Comparison of ENCODE assay signal across 10 cellular contexts in the genomic region with DNA sequence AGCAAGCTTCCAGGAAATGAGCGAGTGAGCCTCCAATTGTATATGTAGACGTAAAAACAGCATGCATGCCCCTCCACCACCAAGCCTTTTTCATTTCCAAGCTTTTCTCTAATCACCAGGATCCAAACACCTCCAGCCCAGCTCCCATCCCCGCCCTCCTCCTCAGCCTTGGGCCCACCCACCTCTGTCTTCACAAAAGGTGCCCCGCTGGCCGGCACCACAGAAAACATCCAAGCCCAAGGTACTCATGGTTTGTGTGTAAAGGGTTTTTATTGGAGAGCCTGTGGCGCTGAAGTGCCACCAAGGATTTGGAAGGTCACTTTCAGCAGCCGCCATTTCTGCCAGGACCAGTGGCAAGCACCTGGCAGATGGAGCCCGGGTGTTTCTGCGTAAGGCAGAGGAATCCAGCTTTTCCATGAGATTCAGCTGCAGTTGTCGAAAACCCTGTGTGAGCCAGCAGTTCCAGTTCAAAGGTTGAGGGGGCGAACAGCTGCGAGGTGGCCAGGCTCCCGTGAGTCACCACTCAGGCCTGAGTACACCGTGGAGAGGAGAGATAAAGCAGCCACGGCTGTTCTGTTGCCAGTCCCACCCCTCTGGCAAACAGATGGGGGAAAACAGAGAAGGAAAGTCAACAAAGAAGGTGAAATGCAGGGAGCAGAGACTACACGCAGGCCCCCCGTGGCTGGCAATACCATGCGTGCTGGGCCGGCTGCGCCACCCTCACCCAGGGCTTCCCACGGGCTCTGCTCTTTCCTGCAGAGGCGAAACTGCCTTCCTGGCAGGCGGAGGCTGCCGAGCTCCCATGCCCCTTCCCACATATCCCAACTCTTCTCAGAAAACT. TPM values are rescaled to one million over a fixed set of nuclear protein-coding genes. Genes with fewer than 3 reads are reported as not detected.
DNase-seq lines count a peak whose midpoint lies in the region; ATAC-seq, FAIRE-seq and TF ChIP-seq lines count a peak whose summit lies in the region.
"Had no signal": no experiment of that assay in that cellular context is flagged by ENCODE, and none has a peak within 500 bp of the region (broad histone marks: within the 10 kb centered on the region; RNA-seq: fewer than 3 reads in every experiment).

No MANE protein-coding gene starts in this region.

- no peaks in the 10 kb centered on the region for H3K9me3 Mint-ChIP-seq in naive thymus-derived CD4-positive, alpha-beta T cell

- H3K27ac ChIP-seq in endothelial cell of umbilical vein (ENCODE audit: insufficient read depth, low read depth, low read length) (peak overlapping the region; percentile 72), neuronal stem cell (replicated peaks; ENCODE audit: low read length) (peak overlapping the region; percentile 11)
- no peak overlapping the region for H3K27ac ChIP-seq in naive thymus-derived CD4-positive, alpha-beta T cell (ENCODE audit: low read depth, low read length)

- no peak for ATAC-seq in GM21360 (IDR thresholded peaks at IDR 0.05; ENCODE audit: unreplicated experiment)
- no peak for ATAC-seq in HG02840 (IDR thresholded peaks at IDR 0.05; ENCODE audit: low FRiP score, unreplicated experiment)
- no peak for ATAC-seq in naive thymus-derived CD4-positive, alpha-beta T cell

- H2AFZ ChIP-seq in endothelial cell of umbilical vein (ENCODE audit: low read depth, low read length) (peak overlapping the region; percentile 2), neuronal stem cell (ENCODE audit: low read length) (peak overlapping the region; percentile 47)

- no peaks in the 10 kb centered on the region for H3K27me3 Mint-ChIP-seq in naive thymus-derived CD4-positive, alpha-beta T cell

- peak overlapping the region in 1 of 9 donors; percentile 41 for H3K27ac Mint-ChIP-seq in naive thymus-derived CD4-positive, alpha-beta T cell

- no CpG with 5 or more reads among the region's 24 CpGs for WGBS in neuronal stem cell (ENCODE audit: extremely low coverage in 2 of 2, insufficient read length in 2 of 2, insufficient replicate concordance in 1 of 2), 2 donors

- no peak overlapping the region for H2BK12ac ChIP-seq in neuronal stem cell (ENCODE audit: low read length)

- no peak overlapping the region for H4K8ac ChIP-seq in neuronal stem cell (ENCODE audit: low read depth, low read length)

- no peaks in the 10 kb centered on the region for H3K79me1 ChIP-seq in neuronal stem cell (ENCODE audit: low read depth, low read length)

- DNase-seq in DMS 273 (lab: John Stamatoyannopoulos, UW; ENCODE audit: unreplicated experiment) (peak; percentile 67), NCI-H2196 (lab: John Stamatoyannopoulos, UW; ENCODE audit: unreplicated experiment) (peak; percentile 53), endothelial cell of umbilical vein (ENCODE audit: low read depth, low spot score) (peak; percentile 99), neuronal stem cell (ENCODE audit: low spot score) (no peak), NOMO-1 treated with DMSO at 0.1 percent for 48 hours (lab: John Stamatoyannopoulos, UW; ENCODE audit: unreplicated experiment) (no peak)
- no peak for DNase-seq in naive thymus-derived CD4-positive, alpha-beta T cell
- DNase-seq: activated CD4-positive, alpha-beta T cell treated with anti-CD3 and anti-CD28 coated beads, Interleukin-2, amount 50 U/mL, for 1 hour; hippocampal formation had no signal

- intact Hi-C loops in endothelial cell of umbilical vein (cut with micrococcal nuclease): loop anchor here (1.0 to 10.0 kb wide), 7 partner anchors 8 to 523 kb away; no protein-coding TSS in a partner anchor
- intact Hi-C loops in naive thymus-derived CD4-positive, alpha-beta T cell (cut with micrococcal nuclease): no loop called here

- CTCF ChIA-PET in endothelial cell of umbilical vein (lab: Charles Lee): interaction anchor here (0.6 to 6.1 kb wide), 11 partner anchors 8 to 520 kb away, joined by 3 to 39 read pairs (median 4); no protein-coding TSS in a partner anchor
- CTCF ChIA-PET in naive thymus-derived CD4-positive, alpha-beta T cell (lab: Charles Lee): no interaction called here

- peaks cover 17% of the 10 kb centered on the region for H3K79me2 ChIP-seq in endothelial cell of umbilical vein (ENCODE audit: control insufficient read depth, insufficient read depth, low read length)

- no peak overlapping the region for H3K23ac ChIP-seq in neuronal stem cell (ENCODE audit: low read depth, low read length, poor library complexity)

- H2AK5ac ChIP-seq in neuronal stem cell (ENCODE audit: low read depth, low read length): peak overlapping the region; percentile 56

- no peak overlapping the region for H3K4me3 Mint-ChIP-seq in naive thymus-derived CD4-positive, alpha-beta T cell

- H3K14ac ChIP-seq in neuronal stem cell (ENCODE audit: low read length): no peak overlapping the region

- H4K91ac ChIP-seq in neuronal stem cell (ENCODE audit: low read depth, low read length, poor library complexity): peak overlapping the region; percentile 22

- H3K4me1 Mint-ChIP-seq in naive thymus-derived CD4-positive, alpha-beta T cell: no peaks in the 10 kb centered on the region

- peak overlapping the region; percentile 66 for H3K18ac ChIP-seq in neuronal stem cell (ENCODE audit: low read length)

- POLR2A ChIA-PET in endothelial cell of umbilical vein (lab: Charles Lee): interaction anchor here (0.7 to 1.4 kb wide), 2 partner anchors 8 to 91 kb away, joined by 3 to 8 read pairs; no protein-coding TSS in a partner anchor
- POLR2A ChIA-PET in naive thymus-derived CD4-positive, alpha-beta T cell (lab: Charles Lee): no interaction called here

- no peaks in the 10 kb centered on the region for H4K20me1 ChIP-seq in endothelial cell of umbilical vein (replicated peaks; ENCODE audit: control insufficient read depth, extremely low read depth, insufficient read depth, low read length)

- dilution Hi-C loops in endothelial cell of umbilical vein (cut with MboI; ENCODE audit: extremely low pct_ligation_motif_present, low sequenced_read_pairs): no loop called here

- peak overlapping the region; percentile 42 for H3K9ac ChIP-seq in endothelial cell of umbilical vein (replicated peaks; ENCODE audit: extremely low read depth, insufficient read depth, low read length)
- no peak overlapping the region for H3K9ac ChIP-seq in neuronal stem cell (ENCODE audit: low read depth, low read length, poor library complexity)

- no peak overlapping the region for H3K4me3 ChIP-seq in endothelial cell of umbilical vein (replicated peaks in 1 of 3; ENCODE audit: insufficient read depth in 1 of 3, low read depth in 1 of 3, low read length in 3 of 3)
- no peak overlapping the region for H3K4me3 ChIP-seq in neuronal stem cell (ENCODE audit: low read length in 2 of 2)
- no peak overlapping the region for H3K4me3 ChIP-seq in naive thymus-derived CD4-positive, alpha-beta T cell (ENCODE audit: low read length)

- peak overlapping the region; percentile 51 for H2BK120ac ChIP-seq in neuronal stem cell (ENCODE audit: low read depth, low read length)

- no peak for TF ChIP-seq CTCF in endothelial cell of umbilical vein (IDR thresholded peaks at IDR 0.05; ENCODE audit: extremely low read depth in 1 of 2, insufficient read depth in 1 of 2, low read depth in 1 of 2, low read length in 2 of 2)

- peak; percentile 95 for FAIRE-seq in endothelial cell of umbilical vein (lab: Jason Lieb, UNC)

- H3K9me1 ChIP-seq in endothelial cell of umbilical vein (replicated peaks; ENCODE audit: control insufficient read depth, extremely low read depth, insufficient read depth, low read length): no peaks in the 10 kb centered on the region

- H3K4ac ChIP-seq in neuronal stem cell (ENCODE audit: low read length): no peak overlapping the region

- H2BK15ac ChIP-seq in neuronal stem cell (ENCODE audit: low read length): no peak overlapping the region

- H3K9me3 ChIP-seq in endothelial cell of umbilical vein (replicated peaks; ENCODE audit: control insufficient read depth, insufficient read depth, low read length): no peaks in the 10 kb centered on the region
- H3K9me3 ChIP-seq in neuronal stem cell (replicated peaks in 1 of 2; ENCODE audit: control insufficient read depth in 2 of 2, insufficient read depth in 1 of 2, low read depth in 1 of 2, low read length in 2 of 2): no peaks in the 10 kb centered on the region
- no peaks in the 10 kb centered on the region for H3K9me3 ChIP-seq in naive thymus-derived CD4-positive, alpha-beta T cell (ENCODE audit: control insufficient read depth in 2 of 3, low read length in 3 of 3)

- H3K36me3 Mint-ChIP-seq in naive thymus-derived CD4-positive, alpha-beta T cell: peaks cover 0 to 3% (median 0%) of the 10 kb centered on the region in 5 donors

- BruUV-seq in endothelial cell of umbilical vein (replicated peaks; lab: Mats Ljungman, UMichigan): TSS peak; percentile 13

- H3K27me3 ChIP-seq in endothelial cell of umbilical vein (ENCODE audit: control insufficient read depth in 2 of 2, insufficient read depth in 2 of 2, low read length in 2 of 2): no peaks in the 10 kb centered on the region
- no peaks in the 10 kb centered on the region for H3K27me3 ChIP-seq in neuronal stem cell (ENCODE audit: control insufficient read depth in 3 of 3, insufficient read depth in 3 of 3, low read depth in 1 of 3, low read length in 3 of 3)
- H3K27me3 ChIP-seq in naive thymus-derived CD4-positive, alpha-beta T cell (ENCODE audit: control insufficient read depth in 2 of 2, insufficient read depth in 2 of 2, low read length in 2 of 2): no peaks in the 10 kb centered on the region

- H3K36me3 ChIP-seq in endothelial cell of umbilical vein (ENCODE audit: control insufficient read depth in 2 of 2, extremely low read depth in 1 of 2, insufficient read depth in 2 of 2, low read length in 2 of 2): peaks cover 0 to 2% of the 10 kb centered on the region in 2 experiments
- no peaks in the 10 kb centered on the region for H3K36me3 ChIP-seq in neuronal stem cell (replicated peaks in 1 of 2; ENCODE audit: control insufficient read depth in 2 of 2, insufficient read depth in 2 of 2, low read length in 2 of 2)
- no peaks in the 10 kb centered on the region for H3K36me3 ChIP-seq in naive thymus-derived CD4-positive, alpha-beta T cell (ENCODE audit: control insufficient read depth in 2 of 3, insufficient read depth in 3 of 3, low read length in 3 of 3)

- peak overlapping the region; percentile 26 for H3K4me2 ChIP-seq in endothelial cell of umbilical vein (ENCODE audit: insufficient read depth, low read length)
- no peak overlapping the region for H3K4me2 ChIP-seq in neuronal stem cell (ENCODE audit: insufficient read depth, low read length, poor library complexity, severe bottlenecking)

- no peak for TF ChIP-seq POLR2A in endothelial cell of umbilical vein (IDR thresholded peaks at IDR 0.05; ENCODE audit: low read depth, low read length)

- H2BK5ac ChIP-seq in neuronal stem cell (ENCODE audit: low read length): peak overlapping the region; percentile 32

- H3K4me1 ChIP-seq in endothelial cell of umbilical vein (ENCODE audit: control insufficient read depth, extremely low read depth, insufficient read depth, low read length): peaks cover 29% of the 10 kb centered on the region
- H3K4me1 ChIP-seq in neuronal stem cell (ENCODE audit: control insufficient read depth in 2 of 2, insufficient read depth in 1 of 2, low read depth in 1 of 2, low read length in 2 of 2): peaks cover 2 to 12% of the 10 kb centered on the region in 2 donors
- H3K4me1 ChIP-seq in naive thymus-derived CD4-positive, alpha-beta T cell (ENCODE audit: control insufficient read depth in 2 of 2, insufficient read depth in 2 of 2, low read length in 2 of 2): no peaks in the 10 kb centered on the region

RNA-seq across cellular contexts. Expression of a gene that starts 38.2 kb away (rescaled TPM):
- 20.0 and 30.2 TPM in 2 replicates for total RNA-seq in endothelial cell of umbilical vein
- polyA plus RNA-seq in endothelial cell of umbilical vein: 22.9 and 25.9 TPM in 2 replicates
- polyA plus RNA-seq in endothelial cell of umbilical vein (2011; cell fraction: cytosol; rRNA removed): 31.8 and 39.0 TPM in 2 replicates
- polyA plus RNA-seq in endothelial cell of umbilical vein (2011; cell fraction: nucleus; rRNA removed): 19.9 and 20.4 TPM in 2 replicates
- 70.9 and 71.0 TPM in 2 replicates for polyA plus RNA-seq in endothelial cell of umbilical vein (2012)
- 31.3 and 47.8 TPM in 2 replicates for polyA minus RNA-seq in endothelial cell of umbilical vein
- 10.9 TPM for polyA minus RNA-seq in endothelial cell of umbilical vein (2011; cell fraction: cytosol; rRNA and poly(A)+ RNA removed)
- 16.4 and 32.0 TPM in 2 replicates for polyA minus RNA-seq in endothelial cell of umbilical vein (2011; cell fraction: nucleus; rRNA and poly(A)+ RNA removed)
- polyA plus RNA-seq in neuronal stem cell (2013, experiment 1 of 2): 5.8 TPM
- 5.7 TPM for polyA plus RNA-seq in neuronal stem cell (2013, experiment 2 of 2)
- 10 to 100 TPM in 2 of 5 experiments, 1 to 10 TPM in 3; 5.2 to 15.9 (median 6.7) TPM for total RNA-seq in naive thymus-derived CD4-positive, alpha-beta T cell
- 1 to 10 TPM; 3.5 to 7.1 TPM for polyA plus RNA-seq in naive thymus-derived CD4-positive, alpha-beta T cell

Comparison
In these comparisons a context has a peak if more than half of its experiments do, and no peak if none do; other contexts are left out.
1. DNase-seq: peak in DMS 273 (single experiment), NCI-H2196 (single experiment) and endothelial cell of umbilical vein (single experiment); none in neuronal stem cell (single experiment), naive thymus-derived CD4-positive, alpha-beta T cell (0 of 9) and NOMO-1 treated with DMSO at 0.1 percent for 48 hours (single experiment).